20 cellular contexts compared by ENCODE assay signal in genomic region chrX:118271770-118272169, GRCh38.
DNase-seq lines count a peak whose midpoint lies in the region; ATAC-seq and TF ChIP-seq lines count a peak whose summit lies in the region.
"Had no signal": no experiment of that assay in that cellular context is flagged by ENCODE, and none has a peak within 500 bp of the region (broad histone marks: within the 10 kb centered on the region; RNA-seq: fewer than 3 reads in every experiment).

No MANE protein-coding gene starts in this region.

- no peak overlapping the region for H3K4me3 ChIP-seq in brain microvascular endothelial cell (ENCODE audit: low read depth, low read length)
- H3K4me3 ChIP-seq: GM12878, heart right ventricle had no signal

- TF ChIP-seq CTCF in brain microvascular endothelial cell (IDR thresholded peaks at IDR 0.05; ENCODE audit: low read depth, low read length, missing control alignments) (no peak), type B pancreatic cell (conservative IDR thresholded peaks at IDR 0.05) (no peak)

- in situ Hi-C loops in brain microvascular endothelial cell (cut with HindIII; ENCODE audit: low pct_ligation_motif_present, low sequenced_read_pairs) = no loop called here

- no peaks in the 10 kb centered on the region for H3K4me1 Mint-ChIP-seq in type B pancreatic cell (ENCODE audit: unreplicated experiment)
- H3K4me1 Mint-ChIP-seq: activated CD4-positive, alpha-beta T cell treated with anti-CD3 and anti-CD28 coated beads, Interleukin-2, amount 10 ng/mL, durations not matched to agents 7 days and 5 days; activated naive CD8-positive, alpha-beta T cell treated with anti-CD3 and anti-CD28 coated beads, Interleukin-2, amount 10 ng/mL, durations not matched to agents 7 days and 5 days; stimulated activated naive CD8-positive, alpha-beta T cell treated with anti-CD3 and anti-CD28 coated beads, Interleukin-15, amount 100 ng/mL, for 72 hours had no signal

- ATAC-seq in HG02981 (IDR thresholded peaks at IDR 0.05; ENCODE audit: unreplicated experiment) (no peak), GM21723 (IDR thresholded peaks at IDR 0.05; ENCODE audit: unreplicated experiment) (no peak)
- ATAC-seq: activated T-cell treated with anti-CD3 and anti-CD28 coated beads, Interleukin-2, amount 50 U/mL, for 4 hours; GM12878; heart right ventricle; stimulated activated naive CD8-positive, alpha-beta T cell treated with anti-CD3 and anti-CD28 coated beads, Interleukin-15, amount 100 ng/mL, for 72 hours had no signal

- no peaks in the 10 kb centered on the region for H3K36me3 Mint-ChIP-seq in type B pancreatic cell
- H3K36me3 Mint-ChIP-seq: activated naive CD8-positive, alpha-beta T cell treated with anti-CD3 and anti-CD28 coated beads, Interleukin-2, amount 10 ng/mL, durations not matched to agents 7 days and 5 days had no signal

- peak; percentile 31 for DNase-seq in H4 (ENCODE audit: low spot score)
- peak; percentile 3 for DNase-seq in NCI-H69 (lab: John Stamatoyannopoulos, UW)
- DNase-seq in brain microvascular endothelial cell = peak; percentile 16
- peak; percentile 31 for DNase-seq in myocyte (ENCODE audit: low read depth)
- DNase-seq in type B pancreatic cell (ENCODE audit: extremely low spot score, unreplicated experiment) = no peak
- no peak for DNase-seq in DMS79 (lab: John Stamatoyannopoulos, UW)
- DNase-seq: activated CD4-positive, alpha-beta T cell treated with anti-CD3 and anti-CD28 coated beads, Interleukin-2, amount 10 ng/mL, durations not matched to agents 7 days and 5 days; activated naive CD8-positive, alpha-beta T cell treated with anti-CD3 and anti-CD28 coated beads, Interleukin-2, amount 10 ng/mL, durations not matched to agents 7 days and 5 days; activated T-cell treated with anti-CD3 and anti-CD28 coated beads, Interleukin-2, amount 50 U/mL, for 4 hours; cerebellar nuclear complex; heart right ventricle; kidney glomerular epithelial cell; NCI-H146; stimulated activated naive CD8-positive, alpha-beta T cell treated with anti-CD3 and anti-CD28 coated beads, Interleukin-15, amount 100 ng/mL, for 72 hours; T-helper 9 cell had no signal

- no peaks in the 10 kb centered on the region for H3K36me3 ChIP-seq in brain microvascular endothelial cell (replicated peaks)
- H3K36me3 ChIP-seq: heart right ventricle had no signal

- H3K27me3 Mint-ChIP-seq in type B pancreatic cell = no peaks in the 10 kb centered on the region
- H3K27me3 Mint-ChIP-seq: activated CD4-positive, alpha-beta T cell treated with anti-CD3 and anti-CD28 coated beads, Interleukin-2, amount 10 ng/mL, durations not matched to agents 7 days and 5 days; activated naive CD8-positive, alpha-beta T cell treated with anti-CD3 and anti-CD28 coated beads, Interleukin-2, amount 10 ng/mL, durations not matched to agents 7 days and 5 days; stimulated activated naive CD8-positive, alpha-beta T cell treated with anti-CD3 and anti-CD28 coated beads, Interleukin-15, amount 100 ng/mL, for 72 hours had no signal

- no peak overlapping the region for H3K27ac Mint-ChIP-seq in type B pancreatic cell
- H3K27ac Mint-ChIP-seq: activated CD4-positive, alpha-beta T cell treated with anti-CD3 and anti-CD28 coated beads, Interleukin-2, amount 10 ng/mL, durations not matched to agents 7 days and 5 days; activated naive CD8-positive, alpha-beta T cell treated with anti-CD3 and anti-CD28 coated beads, Interleukin-2, amount 10 ng/mL, durations not matched to agents 7 days and 5 days; stimulated activated naive CD8-positive, alpha-beta T cell treated with anti-CD3 and anti-CD28 coated beads, Interleukin-15, amount 100 ng/mL, for 72 hours had no signal

- H3K27ac ChIP-seq in brain microvascular endothelial cell = no peak overlapping the region
- H3K27ac ChIP-seq: C4-2B, heart right ventricle, KMS-11 had no signal

- no peak overlapping the region for H3K4me3 Mint-ChIP-seq in type B pancreatic cell
- H3K4me3 Mint-ChIP-seq: activated CD4-positive, alpha-beta T cell treated with anti-CD3 and anti-CD28 coated beads, Interleukin-2, amount 10 ng/mL, durations not matched to agents 7 days and 5 days; activated naive CD8-positive, alpha-beta T cell treated with anti-CD3 and anti-CD28 coated beads, Interleukin-2, amount 10 ng/mL, durations not matched to agents 7 days and 5 days; activated T-cell treated with anti-CD3 and anti-CD28 coated beads, Interleukin-2, amount 50 U/mL, for 4 hours; stimulated activated naive CD8-positive, alpha-beta T cell treated with anti-CD3 and anti-CD28 coated beads, Interleukin-15, amount 100 ng/mL, for 72 hours had no signal

- H3K9me3 Mint-ChIP-seq in type B pancreatic cell = peaks cover 3% of the 10 kb centered on the region
- H3K9me3 Mint-ChIP-seq: activated CD4-positive, alpha-beta T cell treated with anti-CD3 and anti-CD28 coated beads, Interleukin-2, amount 10 ng/mL, durations not matched to agents 7 days and 5 days; activated naive CD8-positive, alpha-beta T cell treated with anti-CD3 and anti-CD28 coated beads, Interleukin-2, amount 10 ng/mL, durations not matched to agents 7 days and 5 days; activated T-cell treated with anti-CD3 and anti-CD28 coated beads, Interleukin-2, amount 50 U/mL, for 4 hours; stimulated activated naive CD8-positive, alpha-beta T cell treated with anti-CD3 and anti-CD28 coated beads, Interleukin-15, amount 100 ng/mL, for 72 hours had no signal

- no peaks in the 10 kb centered on the region for H3K27me3 ChIP-seq in brain microvascular endothelial cell (replicated peaks)

Comparison
In these comparisons a context has a peak if more than half of its experiments do, and no peak if none do; other contexts are left out.
1. DNase-seq: peak in H4 (single experiment), NCI-H69 (single experiment), brain microvascular endothelial cell (single experiment) and myocyte (single experiment); none in type B pancreatic cell (single experiment) and DMS79 (single experiment).